11 cellular contexts compared by ENCODE assay signal in the genomic region with DNA sequence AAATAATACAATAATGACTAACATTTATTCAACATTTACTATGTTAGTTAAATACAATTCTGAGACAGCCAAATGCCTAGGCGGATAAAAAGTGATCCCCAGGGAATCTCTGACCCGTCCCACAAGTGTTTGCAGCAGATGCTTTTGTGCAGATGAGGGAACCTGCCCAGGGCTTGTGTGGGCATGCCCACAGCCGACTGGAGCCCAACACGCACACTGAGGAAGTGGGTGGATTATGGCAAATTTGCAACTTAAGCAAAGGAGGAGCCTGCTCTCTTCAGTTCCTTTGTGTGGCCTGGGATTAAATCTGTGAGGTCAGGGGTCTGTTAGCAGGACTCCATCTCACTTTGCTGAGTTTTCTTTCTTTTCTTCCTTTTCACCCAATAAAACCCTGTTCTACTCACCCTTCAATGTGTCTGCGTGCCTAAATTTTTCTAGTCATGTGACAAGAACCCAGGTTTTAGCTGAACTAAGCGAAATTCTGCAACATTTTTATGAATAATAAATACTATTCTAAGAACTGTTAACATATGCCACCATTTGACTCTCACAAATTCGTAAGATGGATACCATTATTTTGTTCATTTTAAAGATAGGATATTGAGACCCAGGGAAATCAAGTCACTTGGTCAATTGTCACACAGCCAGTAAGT. TPM values are rescaled to one million over a fixed set of nuclear protein-coding genes. Genes with fewer than 3 reads are reported as not detected.
A peak's percentile ranks its signal among the peaks of the same experiment; 100 is the strongest.
DNase-seq lines count a peak whose midpoint lies in the region; ATAC-seq, FAIRE-seq and TF ChIP-seq lines count a peak whose summit lies in the region.
"Had no signal": no experiment of that assay in that cellular context is flagged by ENCODE, and none has a peak within 500 bp of the region (broad histone marks: within the 10 kb centered on the region; RNA-seq: fewer than 3 reads in every experiment).

No MANE protein-coding gene starts in this region.

- H4K20me1 ChIP-seq in GM12878 (ENCODE audit: control insufficient read depth, insufficient read depth), result no peaks in the 10 kb centered on the region

- 0 out of 2 replicates have a peak overlapping the region, but pooled peaks have one; percentile 34 for H2AFZ ChIP-seq in GM12878 (ENCODE audit: control insufficient read depth, low read depth, low read length)

- no peaks in the 10 kb centered on the region for H3K36me3 ChIP-seq in GM12878 (ENCODE audit: control insufficient read depth in 2 of 2, insufficient read depth in 2 of 2, low read length in 1 of 2)
- no peaks in the 10 kb centered on the region for H3K36me3 ChIP-seq in transverse colon

- peak; percentile 67 for DNase-seq in activated CD4-positive, alpha-beta T cell treated with anti-CD3 and anti-CD28 coated beads, Interleukin-2, amount 10 ng/mL, durations not matched to agents 24 days and 14 days
- no peak for DNase-seq in activated CD4-positive, alpha-beta T cell treated with anti-CD3 and anti-CD28 coated beads, Interleukin-2, amount 50 U/mL, for 4 hours
- DNase-seq in LHCN-M2 (ENCODE audit: low read depth) (peak; percentile 76), GM12878 (ENCODE audit: low read depth, low spot score) (no peak), transverse colon (no peak)
- no peak for DNase-seq in stimulated activated effector memory CD8-positive, alpha-beta T cell treated with anti-CD3 and anti-CD28 coated beads, Interleukin-12 subunit alpha, Interleukin-12 subunit beta, amount 100 ng/mL, for 72 hours (ENCODE audit: low spot score in 2 of 2)
- no peak for DNase-seq in activated CD4-positive, alpha-beta memory T cell treated with anti-CD3 and anti-CD28 coated beads for 36 hours
- DNase-seq: KG1, left colon had no signal

- peaks cover 6% of the 10 kb centered on the region for H3K9me3 Mint-ChIP-seq in activated CD4-positive, alpha-beta T cell treated with anti-CD3 and anti-CD28 coated beads, Interleukin-2, amount 10 ng/mL, durations not matched to agents 24 days and 14 days
- no peaks in the 10 kb centered on the region for H3K9me3 Mint-ChIP-seq in stimulated activated effector memory CD8-positive, alpha-beta T cell treated with anti-CD3 and anti-CD28 coated beads, Interleukin-12 subunit alpha, Interleukin-12 subunit beta, amount 100 ng/mL, for 72 hours
- no peaks in the 10 kb centered on the region for H3K9me3 Mint-ChIP-seq in activated CD4-positive, alpha-beta memory T cell treated with anti-CD3 and anti-CD28 coated beads for 36 hours

- peak; percentile 64 for ATAC-seq in GM12878
- ATAC-seq in stimulated activated effector memory CD8-positive, alpha-beta T cell treated with anti-CD3 and anti-CD28 coated beads, Interleukin-12 subunit alpha, Interleukin-12 subunit beta, amount 100 ng/mL, for 72 hours, result peak; percentile 36
- no peak for ATAC-seq in HG03439 (IDR thresholded peaks at IDR 0.05; ENCODE audit: unreplicated experiment)
- ATAC-seq: left colon had no signal

- H3K27ac ChIP-seq in GM12878 (ENCODE audit: control insufficient read depth, insufficient read depth), result no peak overlapping the region
- no peak overlapping the region for H3K27ac ChIP-seq in transverse colon
- H3K27ac ChIP-seq: VCaP had no signal

- H3K4me1 ChIP-seq in GM12878 (ENCODE audit: control insufficient read depth, insufficient read depth, low read length) (peaks cover 8% of the 10 kb centered on the region), transverse colon (peaks cover 0 to 10% (median 4%) of the 10 kb centered on the region in 4 donors)

- no peak for TF ChIP-seq RAD21 in GM12878 (IDR thresholded peaks at IDR 0.05; ENCODE audit: insufficient read depth, low read depth, low read length)

- RAD21 ChIA-PET in GM12878 (lab: Charles Lee; ENCODE audit: unreplicated experiment), result no interaction called here

- H3K9me3 ChIP-seq in GM12878 (replicated peaks; ENCODE audit: control insufficient read depth, insufficient read depth, low read length), result no peaks in the 10 kb centered on the region; the same call in 2 of the 3 replicates
- H3K9me3 ChIP-seq in transverse colon, result no peaks in the 10 kb centered on the region

- H3K4me3 ChIP-seq in GM12878 (no peak overlapping the region), transverse colon (no peak overlapping the region)

- no peaks in the 10 kb centered on the region for H3K79me2 ChIP-seq in GM12878 (ENCODE audit: control insufficient read depth, insufficient read depth, low read length)

- WGBS in GM12878 (ENCODE audit: insufficient coverage, insufficient replicate concordance, low lambda C conversion rate, missing lambda C conversion rate), result 24% methylated on average over 7 of the region's 7 CpGs
- 67 to 74% methylated on average over 4 to 7 of the region's 7 CpGs for WGBS in transverse colon (ENCODE audit: low coverage in 1 of 2), 2 donors

- H3K4me2 ChIP-seq in GM12878 (ENCODE audit: control insufficient read depth, insufficient read depth), result peak overlapping the region; percentile 7; the same call in 1 of the 2 replicates

- POLR2A ChIA-PET in GM12878 (lab: Charles Lee), result no interaction called here
- POLR2A ChIA-PET in activated CD4-positive, alpha-beta memory T cell treated with anti-CD3 and anti-CD28 coated beads for 36 hours (lab: Charles Lee), result no interaction called here

- no peak overlapping the region for H3K27ac Mint-ChIP-seq in activated CD4-positive, alpha-beta T cell treated with anti-CD3 and anti-CD28 coated beads, Interleukin-2, amount 10 ng/mL, durations not matched to agents 24 days and 14 days
- H3K27ac Mint-ChIP-seq in stimulated activated effector memory CD8-positive, alpha-beta T cell treated with anti-CD3 and anti-CD28 coated beads, Interleukin-12 subunit alpha, Interleukin-12 subunit beta, amount 100 ng/mL, for 72 hours, result no peak overlapping the region
- H3K27ac Mint-ChIP-seq in activated CD4-positive, alpha-beta memory T cell treated with anti-CD3 and anti-CD28 coated beads for 36 hours, result no peak overlapping the region

- SMC1A ChIA-PET in GM12878 (lab: Charles Lee; ENCODE audit: uncharacterized antibody, unreplicated experiment), result no interaction called here

- no peak for TF ChIP-seq EP300 in GM12878 (IDR thresholded peaks at IDR 0.05; ENCODE audit: borderline replicate concordance in 1 of 2, control insufficient read depth in 1 of 2, low read depth in 2 of 2, low read length in 2 of 2)
- TF ChIP-seq EP300 in transverse colon (IDR thresholded peaks at IDR 0.05; ENCODE audit: low read depth), result no peak

- no peaks in the 10 kb centered on the region for H3K27me3 ChIP-seq in GM12878 (replicated peaks in 1 of 2; ENCODE audit: control insufficient read depth in 2 of 2, insufficient read depth in 2 of 2, low read length in 1 of 2)
- no peaks in the 10 kb centered on the region for H3K27me3 ChIP-seq in transverse colon

- no peak for TF ChIP-seq POLR2A in GM12878 (IDR thresholded peaks at IDR 0.05; ENCODE audit: low read depth, low read length)
- TF ChIP-seq POLR2A in transverse colon (IDR thresholded peaks at IDR 0.05), result no peak

- H3K9ac ChIP-seq in GM12878 (ENCODE audit: control insufficient read depth, insufficient read depth, low read length), result no peak overlapping the region

- in situ Hi-C loops in GM12878 (cut with MboI), result no loop called here
- in situ Hi-C loops in transverse colon (cut with MboI; ENCODE audit: low pct_ligation_motif_present in 1 of 4, low pct_unique_long_range_greater_than_20kb in 1 of 4, low sequenced_read_pairs in 3 of 4), result no loop called here

- no TSS peak for BruUV-seq in GM12878 (replicated peaks; lab: Mats Ljungman, UMichigan)

- CTCF ChIA-PET in GM12878 (lab: Yijun Ruan, JAX), result no interaction called here
- CTCF ChIA-PET in activated CD4-positive, alpha-beta memory T cell treated with anti-CD3 and anti-CD28 coated beads for 36 hours (lab: Charles Lee), result interaction anchor here (0.9 kb wide), 1 partner anchor 8 kb away, joined by 3 read pairs; no protein-coding TSS in a partner anchor

- intact Hi-C loops in activated CD4-positive, alpha-beta T cell treated with anti-CD3 and anti-CD28 coated beads, Interleukin-2, amount 10 ng/mL, durations not matched to agents 24 days and 14 days (cut with micrococcal nuclease), result no loop called here
- intact Hi-C loops in GM12878 (cut with micrococcal nuclease; ENCODE audit: unreplicated experiment), result no loop called here
- intact Hi-C loops in transverse colon (cut with DNase I; ENCODE audit: low total_unique reads), result no loop called here
- intact Hi-C loops in activated CD4-positive, alpha-beta memory T cell treated with anti-CD3 and anti-CD28 coated beads for 36 hours (cut with micrococcal nuclease), result no loop called here

- peaks cover 25% of the 10 kb centered on the region for H3K27me3 Mint-ChIP-seq in activated CD4-positive, alpha-beta T cell treated with anti-CD3 and anti-CD28 coated beads, Interleukin-2, amount 10 ng/mL, durations not matched to agents 24 days and 14 days
- peaks cover 17% of the 10 kb centered on the region for H3K27me3 Mint-ChIP-seq in activated CD4-positive, alpha-beta memory T cell treated with anti-CD3 and anti-CD28 coated beads for 36 hours

- no peak for FAIRE-seq in GM12878 (lab: Jason Lieb, UNC)

- H3K4me3 Mint-ChIP-seq in activated CD4-positive, alpha-beta T cell treated with anti-CD3 and anti-CD28 coated beads, Interleukin-2, amount 10 ng/mL, durations not matched to agents 24 days and 14 days, result no peak overlapping the region
- no peak overlapping the region for H3K4me3 Mint-ChIP-seq in stimulated activated effector memory CD8-positive, alpha-beta T cell treated with anti-CD3 and anti-CD28 coated beads, Interleukin-12 subunit alpha, Interleukin-12 subunit beta, amount 100 ng/mL, for 72 hours
- no peak overlapping the region for H3K4me3 Mint-ChIP-seq in activated CD4-positive, alpha-beta memory T cell treated with anti-CD3 and anti-CD28 coated beads for 36 hours

- H3K36me3 Mint-ChIP-seq in activated CD4-positive, alpha-beta T cell treated with anti-CD3 and anti-CD28 coated beads, Interleukin-2, amount 10 ng/mL, durations not matched to agents 24 days and 14 days (ENCODE audit: low read depth), result no peaks in the 10 kb centered on the region
- no peaks in the 10 kb centered on the region for H3K36me3 Mint-ChIP-seq in stimulated activated effector memory CD8-positive, alpha-beta T cell treated with anti-CD3 and anti-CD28 coated beads, Interleukin-12 subunit alpha, Interleukin-12 subunit beta, amount 100 ng/mL, for 72 hours
- H3K36me3 Mint-ChIP-seq in activated CD4-positive, alpha-beta memory T cell treated with anti-CD3 and anti-CD28 coated beads for 36 hours, result no peaks in the 10 kb centered on the region

- no peaks in the 10 kb centered on the region for H3K4me1 Mint-ChIP-seq in activated CD4-positive, alpha-beta T cell treated with anti-CD3 and anti-CD28 coated beads, Interleukin-2, amount 10 ng/mL, durations not matched to agents 24 days and 14 days
- H3K4me1 Mint-ChIP-seq in stimulated activated effector memory CD8-positive, alpha-beta T cell treated with anti-CD3 and anti-CD28 coated beads, Interleukin-12 subunit alpha, Interleukin-12 subunit beta, amount 100 ng/mL, for 72 hours, result no peaks in the 10 kb centered on the region
- no peaks in the 10 kb centered on the region for H3K4me1 Mint-ChIP-seq in activated CD4-positive, alpha-beta memory T cell treated with anti-CD3 and anti-CD28 coated beads for 36 hours (ENCODE audit: low read depth)

- TF ChIP-seq CTCF in GM12878 (IDR thresholded peaks at IDR 0.05 in 2 of 3, conservative IDR thresholded peaks at IDR 0.05 in 1 of 3; ENCODE audit: control insufficient read depth in 2 of 3, extremely low read depth in 1 of 3, insufficient read depth in 1 of 3, low read depth in 3 of 3, low read length in 3 of 3), result no peak
- no peak for TF ChIP-seq CTCF in transverse colon (IDR thresholded peaks at IDR 0.05)

RNA-seq across cellular contexts. Expression of gene RTP1, which starts 13.9 kb away (rescaled TPM):
- total RNA-seq in activated CD4-positive, alpha-beta T cell treated with anti-CD3 and anti-CD28 coated beads, Interleukin-2, amount 10 ng/mL, durations not matched to agents 24 days and 14 days, result not detected in 2 replicates
- total RNA-seq in LHCN-M2 (2014; rRNA removed) (not detected in 2 replicates), GM12878 (2014; rRNA removed) (not detected in 2 replicates), GM12878 (2014; rRNA removed; fragmentation: Illumina TruSeq; extraction: Trizol) (not detected in 2 replicates), GM12878 (2021) (not detected in 2 replicates), transverse colon (not detected)
- polyA plus RNA-seq in LHCN-M2 (2012), result not detected
- 0.22 TPM in 1 of 2 replicates, not detected in the other for total RNA-seq in GM12878 (2013; cell fraction: nucleolus; rRNA removed)
- polyA plus RNA-seq in GM12878 (2011; ENCODE audit: low read depth), result not detected
- polyA plus RNA-seq in GM12878 (2011; rRNA removed) (not detected in 2 replicates), GM12878 (2014; fragmentation: Illumina TruSeq; extraction: Trizol) (not detected in 2 replicates), GM12878 (2014; fragmentation: Nextera tagmentation; extraction: Ambion mirVana) (not detected), GM12878 (2014; rRNA removed) (not detected in 2 replicates), GM12878 (2016; fragmentation: Nextera tagmentation; extraction: Ambion mirVana) (not detected)
- not detected in 2 replicates for polyA plus RNA-seq in GM12878 (2011; cell fraction: cytosol; rRNA removed)
- not detected in 2 replicates for polyA plus RNA-seq in GM12878 (2011; cell fraction: nucleus; rRNA removed)
- polyA plus RNA-seq in GM12878 (2012), result not detected in 2 replicates
- polyA minus RNA-seq in GM12878 (2011; rRNA and poly(A)+ RNA removed), result not detected in 2 replicates
- not detected in 2 replicates for polyA minus RNA-seq in GM12878 (2011; cell fraction: cytosol; rRNA and poly(A)+ RNA removed)
- not detected in 2 replicates for polyA minus RNA-seq in GM12878 (2011; cell fraction: nucleus; rRNA and poly(A)+ RNA removed)
- not detected for total RNA-seq in activated CD4-positive, alpha-beta memory T cell treated with anti-CD3 and anti-CD28 coated beads for 36 hours
- total RNA-seq: left colon had no signal

RNA-seq across cellular contexts. Expression of gene RPL39L, which starts 44.0 kb away (rescaled TPM):
- total RNA-seq in activated CD4-positive, alpha-beta T cell treated with anti-CD3 and anti-CD28 coated beads, Interleukin-2, amount 10 ng/mL, durations not matched to agents 24 days and 14 days, result 10.4 and 11.7 TPM in 2 replicates
- 11.9 and 23.9 TPM in 2 replicates for total RNA-seq in LHCN-M2 (2014; rRNA removed)
- polyA plus RNA-seq in LHCN-M2 (2012), result 18.2 TPM
- 1.4 TPM in 1 of 2 replicates, not detected in the other for total RNA-seq in GM12878 (2013; cell fraction: nucleolus; rRNA removed)
- 54.3 and 54.4 TPM in 2 replicates for total RNA-seq in GM12878 (2014; rRNA removed)
- 25.2 and 28.8 TPM in 2 replicates for total RNA-seq in GM12878 (2014; rRNA removed; fragmentation: Illumina TruSeq; extraction: Trizol)
- total RNA-seq in GM12878 (2021), result 20.4 and 22.1 TPM in 2 replicates
- polyA plus RNA-seq in GM12878 (2011; ENCODE audit: low read depth), result 9.6 TPM
- 16.5 and 17.4 TPM in 2 replicates for polyA plus RNA-seq in GM12878 (2011; rRNA removed)
- polyA plus RNA-seq in GM12878 (2011; cell fraction: cytosol; rRNA removed), result 10.2 TPM in 2 replicates
- polyA plus RNA-seq in GM12878 (2011; cell fraction: nucleus; rRNA removed), result 3.1 and 4.6 TPM in 2 replicates
- 21.7 and 24.8 TPM in 2 replicates for polyA plus RNA-seq in GM12878 (2012)
- 23.1 and 27.5 TPM in 2 replicates for polyA plus RNA-seq in GM12878 (2014; fragmentation: Illumina TruSeq; extraction: Trizol)
- polyA plus RNA-seq in GM12878 (2014; fragmentation: Nextera tagmentation; extraction: Ambion mirVana), result 10 to 100 TPM; 12.5 to 33.7 TPM
- polyA plus RNA-seq in GM12878 (2014; rRNA removed), result 46.6 and 50.1 TPM in 2 replicates
- 10 to 100 TPM; 59.6 to 67.8 TPM for polyA plus RNA-seq in GM12878 (2016; fragmentation: Nextera tagmentation; extraction: Ambion mirVana)
- polyA minus RNA-seq in GM12878 (2011; rRNA and poly(A)+ RNA removed), result 2.2 and 5.2 TPM in 2 replicates
- polyA minus RNA-seq in GM12878 (2011; cell fraction: cytosol; rRNA and poly(A)+ RNA removed), result 4.2 and 5.9 TPM in 2 replicates
- polyA minus RNA-seq in GM12878 (2011; cell fraction: nucleus; rRNA and poly(A)+ RNA removed), result 1.9 and 9.0 TPM in 2 replicates
- 1 to 10 TPM in 3 of 4 donors, not detected in 1; 2.2 to 5.6 (median 2.4) TPM for total RNA-seq in transverse colon
- total RNA-seq in activated CD4-positive, alpha-beta memory T cell treated with anti-CD3 and anti-CD28 coated beads for 36 hours, result 10 to 100 TPM; 22.5 to 25.2 TPM

Comparison
In these comparisons a context has a peak if more than half of its experiments do, and no peak if none do; other contexts are left out.
1. DNase-seq: peak in activated CD4-positive, alpha-beta T cell treated with anti-CD3 and anti-CD28 coated beads, Interleukin-2, amount 10 ng/mL, durations not matched to agents 24 days and 14 days (single experiment) and LHCN-M2 (single experiment); none in activated CD4-positive, alpha-beta T cell treated with anti-CD3 and anti-CD28 coated beads, Interleukin-2, amount 50 U/mL, for 4 hours (0 of 2), GM12878 (single experiment), stimulated activated effector memory CD8-positive, alpha-beta T cell treated with anti-CD3 and anti-CD28 coated beads, Interleukin-12 subunit alpha, Interleukin-12 subunit beta, amount 100 ng/mL, for 72 hours (0 of 2), transverse colon (single experiment) and activated CD4-positive, alpha-beta memory T cell treated with anti-CD3 and anti-CD28 coated beads for 36 hours (single experiment).